In the genomic region with DNA sequence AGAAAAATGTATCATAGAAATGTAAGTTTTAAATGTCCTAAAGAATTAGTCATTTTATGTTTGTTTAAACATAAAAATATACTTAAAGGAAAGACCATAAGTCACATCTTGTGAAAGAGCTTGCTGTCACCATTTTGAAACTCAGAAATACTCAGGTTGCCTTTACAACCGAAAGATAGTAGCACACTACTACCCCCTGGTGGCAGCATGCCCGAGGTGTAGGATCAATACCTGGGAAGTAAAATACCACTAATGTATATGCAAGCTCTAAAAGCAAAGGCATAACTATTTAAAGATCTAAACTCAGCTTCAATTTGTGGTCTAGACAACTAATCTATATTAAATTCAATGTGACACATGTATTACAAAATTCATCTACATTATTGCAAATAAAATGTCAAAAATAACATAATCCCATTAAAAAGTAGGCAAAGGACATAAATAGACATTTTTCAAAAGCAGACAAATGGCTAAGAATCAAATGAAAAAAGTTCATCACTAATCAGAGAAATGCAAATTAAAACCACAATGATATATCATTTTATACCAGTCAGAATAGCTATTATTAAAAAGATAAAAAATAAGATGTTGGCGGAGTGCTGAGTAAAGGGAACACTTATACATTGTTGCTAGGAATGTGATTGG, we compare ENCODE assay signal across 8 cellular contexts. TPM values are rescaled to one million over a fixed set of nuclear protein-coding genes. Genes with fewer than 3 reads are reported as not detected.
DNase-seq lines count a peak whose midpoint lies in the region; ATAC-seq, FAIRE-seq and TF ChIP-seq lines count a peak whose summit lies in the region.

No MANE protein-coding gene starts in this region.

- no peaks in the 10 kb centered on the region for H3K79me2 ChIP-seq in osteoblast (ENCODE audit: insufficient read depth, low read length)

- no peak for TF ChIP-seq POLR2A in Peyer's patch (IDR thresholded peaks at IDR 0.05)

- FAIRE-seq in D721Med (lab: Jason Lieb, UNC): peak; percentile 86

- H3K27me3 ChIP-seq in Peyer's patch: no peaks in the 10 kb centered on the region
- no peaks in the 10 kb centered on the region for H3K27me3 ChIP-seq in osteoblast (ENCODE audit: insufficient read depth, low read length)
- H3K27me3 ChIP-seq in tibial artery: no peaks in the 10 kb centered on the region

- H3K36me3 ChIP-seq in Peyer's patch (no peaks in the 10 kb centered on the region), osteoblast (ENCODE audit: insufficient read depth, low read length) (no peaks in the 10 kb centered on the region), tibial artery (no peaks in the 10 kb centered on the region)

- no peaks in the 10 kb centered on the region for H3K9me3 ChIP-seq in Peyer's patch
- H3K9me3 ChIP-seq in osteoblast (ENCODE audit: low read depth, low read length): no peaks in the 10 kb centered on the region
- no peaks in the 10 kb centered on the region for H3K9me3 ChIP-seq in tibial artery

- H3K4me1 ChIP-seq in Peyer's patch (peaks cover 0 to 11% (median 0%) of the 10 kb centered on the region in 4 donors), osteoblast (ENCODE audit: insufficient read depth, low read length) (peaks cover 8% of the 10 kb centered on the region), tibial artery (peaks cover 0 to 43% (median 5%) of the 10 kb centered on the region in 4 donors)

- intact Hi-C loops in tibial artery (cut with DNase I; ENCODE audit: low total_unique reads): no loop called here

- no peak overlapping the region for H3K4me2 ChIP-seq in osteoblast (ENCODE audit: insufficient read depth, low read length)

- DNase-seq in D721Med (ENCODE audit: insufficient read length, low spot score): no peak
- DNase-seq in LHCN-M2 (ENCODE audit: low read depth): peak; percentile 76
- peak; percentile 82 to 95 (median 87) for DNase-seq in Peyer's patch
- peak; percentile 87 for DNase-seq in activated T-cell treated with anti-CD3 and anti-CD28 coated beads, Interleukin-2, amount 50 U/mL, for 1 hour
- peak; percentile 70 for DNase-seq in fibroblast of the conjunctiva (ENCODE audit: low read depth)
- DNase-seq in osteoblast (ENCODE audit: insufficient read length, low spot score, missing footprints): peak; percentile 35
- DNase-seq in tibial artery: peak in 1 of 2 donors; percentile 75

- H2AFZ ChIP-seq in osteoblast (ENCODE audit: low read length): no peak overlapping the region

- H3K4me3 ChIP-seq in Peyer's patch: no peak overlapping the region
- H3K4me3 ChIP-seq in osteoblast (ENCODE audit: insufficient read depth, low read length): no peak overlapping the region
- H3K4me3 ChIP-seq in tibial artery: no peak overlapping the region

- H3K27ac ChIP-seq in Peyer's patch (no peak overlapping the region), osteoblast (ENCODE audit: low read depth, low read length) (no peak overlapping the region), tibial artery (no peak overlapping the region)

- no peaks in the 10 kb centered on the region for H4K20me1 ChIP-seq in osteoblast (ENCODE audit: insufficient read depth, low read length)

- TF ChIP-seq CTCF in D721Med (IDR thresholded peaks at IDR 0.05; ENCODE audit: insufficient read depth, missing control alignments) (peak; percentile 65), Peyer's patch (IDR thresholded peaks at IDR 0.05) (peak; percentile 58 to 97 (median 94)), osteoblast (IDR thresholded peaks at IDR 0.05; ENCODE audit: extremely low read depth, low read depth, low read length) (peak; percentile 84), tibial artery (IDR thresholded peaks at IDR 0.05) (peak; percentile 65 to 86)

- ATAC-seq in GM21528 (IDR thresholded peaks at IDR 0.05; ENCODE audit: low FRiP score, unreplicated experiment): peak; percentile 81

RNA-seq across cellular contexts. Expression of gene FGL2, which starts 47.7 kb away (rescaled TPM):
- 8.1 and 8.8 TPM in 2 replicates for total RNA-seq in LHCN-M2 (2014; rRNA removed)
- 2.0 TPM for polyA plus RNA-seq in LHCN-M2 (2012)
- total RNA-seq in Peyer's patch: 10 to 100 TPM; 16.1 to 27.2 (median 24.5) TPM
- total RNA-seq in osteoblast: under 0.01 TPM in 2 replicates
